16 cellular contexts compared by ENCODE assay signal in genomic region chr12:29104495-29104894, GRCh38. TPM values are rescaled to one million over a fixed set of nuclear protein-coding genes. Genes with fewer than 3 reads are reported as not detected.
A peak's percentile ranks its signal among the peaks of the same experiment; 100 is the strongest.
DNase-seq lines count a peak whose midpoint lies in the region; ATAC-seq and TF ChIP-seq lines count a peak whose summit lies in the region.
"Had no signal": no experiment of that assay in that cellular context is flagged by ENCODE, and none has a peak within 500 bp of the region (broad histone marks: within the 10 kb centered on the region; RNA-seq: fewer than 3 reads in every experiment).

No MANE protein-coding gene starts in this region.

- no peaks in the 10 kb centered on the region for H3F3A ChIP-seq in smooth muscle cell (ENCODE audit: low read depth)

- peak overlapping the region; percentile 28 for H3K27ac Mint-ChIP-seq in activated CD4-positive, alpha-beta T cell treated with anti-CD3 and anti-CD28 coated beads for 36 hours
- peak overlapping the region; percentile 71 for H3K27ac Mint-ChIP-seq in activated T-helper 17 cell treated with anti-CD3 and anti-CD28 coated beads, Interleukin-2, amount 50 U/mL, for 72 hours
- H3K27ac Mint-ChIP-seq in natural killer cell, result peak overlapping the region; percentile 80 to 90
- H3K27ac Mint-ChIP-seq: endodermal cell, WTC11 had no signal

- H3K79me2 ChIP-seq in smooth muscle cell (ENCODE audit: low read depth), result no peaks in the 10 kb centered on the region

- peaks cover 34% of the 10 kb centered on the region for H3K4me1 Mint-ChIP-seq in activated CD4-positive, alpha-beta T cell treated with anti-CD3 and anti-CD28 coated beads for 36 hours
- H3K4me1 Mint-ChIP-seq in activated T-helper 17 cell treated with anti-CD3 and anti-CD28 coated beads, Interleukin-2, amount 50 U/mL, for 72 hours, result peaks cover 30% of the 10 kb centered on the region
- peaks cover 24 to 29% of the 10 kb centered on the region in 2 donors for H3K4me1 Mint-ChIP-seq in natural killer cell
- H3K4me1 Mint-ChIP-seq: WTC11 had no signal

- peaks cover 7% of the 10 kb centered on the region for H3K27me3 Mint-ChIP-seq in activated CD4-positive, alpha-beta T cell treated with anti-CD3 and anti-CD28 coated beads for 36 hours
- no peaks in the 10 kb centered on the region for H3K27me3 Mint-ChIP-seq in activated T-helper 17 cell treated with anti-CD3 and anti-CD28 coated beads, Interleukin-2, amount 50 U/mL, for 72 hours
- H3K27me3 Mint-ChIP-seq in natural killer cell (ENCODE audit: low read depth in 2 of 2), result no peaks in the 10 kb centered on the region

- no peak overlapping the region for H2AFZ ChIP-seq in smooth muscle cell (ENCODE audit: low read depth)

- H3K36me3 ChIP-seq in KOPT-K1 (ENCODE audit: insufficient read depth, low read length) (no peaks in the 10 kb centered on the region), smooth muscle cell (ENCODE audit: low read depth) (no peaks in the 10 kb centered on the region)
- H3K36me3 ChIP-seq: breast epithelium had no signal

- peaks cover 8% of the 10 kb centered on the region for H3K9me3 Mint-ChIP-seq in activated CD4-positive, alpha-beta T cell treated with anti-CD3 and anti-CD28 coated beads for 36 hours (ENCODE audit: low read depth)
- H3K9me3 Mint-ChIP-seq in activated T-helper 17 cell treated with anti-CD3 and anti-CD28 coated beads, Interleukin-2, amount 50 U/mL, for 72 hours, result peaks cover 8% of the 10 kb centered on the region
- H3K9me3 Mint-ChIP-seq in natural killer cell, result no peaks in the 10 kb centered on the region

- intact Hi-C loops in activated CD4-positive, alpha-beta T cell treated with anti-CD3 and anti-CD28 coated beads for 36 hours (cut with DNase I, micrococcal nuclease), result loop anchor here in 1 of 2 experiments (5.0 to 10.0 kb wide), 2 partner anchors 607 to 880 kb away; no protein-coding TSS in a partner anchor
- intact Hi-C loops in natural killer cell (cut with micrococcal nuclease), result no loop called here

- H4K20me1 ChIP-seq in smooth muscle cell (ENCODE audit: low read depth), result no peaks in the 10 kb centered on the region

- no peak overlapping the region for H3K4me3 ChIP-seq in smooth muscle cell
- H3K4me3 ChIP-seq: A549, breast epithelium, lung had no signal

- no peak for TF ChIP-seq CTCF in natural killer cell (IDR thresholded peaks at IDR 0.05)
- no peak for TF ChIP-seq CTCF in smooth muscle cell (IDR thresholded peaks at IDR 0.05; ENCODE audit: borderline replicate concordance, insufficient read depth, poor library complexity, severe bottlenecking)

- no peak overlapping the region for H3K4me2 ChIP-seq in smooth muscle cell
- H3K4me2 ChIP-seq: A549 had no signal

- H3K36me3 Mint-ChIP-seq in activated CD4-positive, alpha-beta T cell treated with anti-CD3 and anti-CD28 coated beads for 36 hours (ENCODE audit: low read depth), result peaks cover 6% of the 10 kb centered on the region
- no peaks in the 10 kb centered on the region for H3K36me3 Mint-ChIP-seq in activated T-helper 17 cell treated with anti-CD3 and anti-CD28 coated beads, Interleukin-2, amount 50 U/mL, for 72 hours (ENCODE audit: low read depth)
- peaks cover 5% of the 10 kb centered on the region for H3K36me3 Mint-ChIP-seq in natural killer cell
- H3K36me3 Mint-ChIP-seq: WTC11 had no signal

- CTCF ChIA-PET in activated CD4-positive, alpha-beta T cell treated with anti-CD3 and anti-CD28 coated beads for 36 hours (lab: Charles Lee), result no interaction called here

- H3K9me3 ChIP-seq in KOPT-K1 (ENCODE audit: insufficient read depth, low read length, poor library complexity, severe bottlenecking) (peaks cover 12% of the 10 kb centered on the region), smooth muscle cell (replicated peaks; ENCODE audit: low read depth) (no peaks in the 10 kb centered on the region)
- H3K9me3 ChIP-seq: A549, breast epithelium had no signal

- 91% methylated on average over 3 of the region's 3 CpGs for WGBS in smooth muscle cell (ENCODE audit: low lambda C conversion rate)

- H3K27ac ChIP-seq in KOPT-K1 (ENCODE audit: low read depth, low read length, poor library complexity, severe bottlenecking) (peak overlapping the region; percentile 95), smooth muscle cell (ENCODE audit: low read depth) (no peak overlapping the region)
- H3K27ac ChIP-seq: A549, breast epithelium had no signal

- H3K4me3 Mint-ChIP-seq in activated CD4-positive, alpha-beta T cell treated with anti-CD3 and anti-CD28 coated beads for 36 hours, result no peak overlapping the region
- peak overlapping the region; percentile 65 for H3K4me3 Mint-ChIP-seq in activated T-helper 17 cell treated with anti-CD3 and anti-CD28 coated beads, Interleukin-2, amount 50 U/mL, for 72 hours
- H3K4me3 Mint-ChIP-seq in natural killer cell, result peak overlapping the region; percentile 76
- H3K4me3 Mint-ChIP-seq: endodermal cell, WTC11 had no signal

- POLR2A ChIA-PET in activated CD4-positive, alpha-beta T cell treated with anti-CD3 and anti-CD28 coated beads for 36 hours (lab: Charles Lee), result no interaction called here

- ATAC-seq in activated CD4-positive, alpha-beta T cell treated with anti-CD3 and anti-CD28 coated beads for 36 hours, result peak; percentile 45
- ATAC-seq in activated T-helper 17 cell treated with anti-CD3 and anti-CD28 coated beads, Interleukin-2, amount 50 U/mL, for 72 hours (replicated peaks), result peak; percentile 37
- ATAC-seq in natural killer cell, result no peak
- ATAC-seq in HG02970 (IDR thresholded peaks at IDR 0.05; ENCODE audit: low FRiP score, unreplicated experiment), result no peak
- ATAC-seq: A549, sciatic nerve, WTC11 had no signal

- no peak overlapping the region for H3K9ac ChIP-seq in smooth muscle cell (ENCODE audit: low read depth)

- no peaks in the 10 kb centered on the region for H3K4me1 ChIP-seq in smooth muscle cell (ENCODE audit: low read depth)
- H3K4me1 ChIP-seq: A549, breast epithelium had no signal

- DNase-seq in activated CD4-positive, alpha-beta T cell treated with anti-CD3 and anti-CD28 coated beads for 36 hours, result no peak
- no peak for DNase-seq in activated CD4-positive, alpha-beta T cell treated with anti-CD3 and anti-CD28 coated beads, Interleukin-2, amount 50 U/mL, for 4 hours
- DNase-seq in natural killer cell (no peak), smooth muscle cell (lab: John Stamatoyannopoulos, UW; ENCODE audit: unreplicated experiment) (no peak), DMS153 treated with DMSO at 0.1 percent for 48 hours (lab: John Stamatoyannopoulos, UW; ENCODE audit: unreplicated experiment) (no peak)
- DNase-seq: endodermal cell, foreskin melanocyte, NCI-H1105 treated with DMSO at 0.1 percent for 48 hours had no signal

- H3K27me3 ChIP-seq in smooth muscle cell (ENCODE audit: low read depth), result no peaks in the 10 kb centered on the region
- H3K27me3 ChIP-seq: breast epithelium had no signal

RNA-seq across cellular contexts. Expression of gene FAR2, which starts 44.6 kb away (rescaled TPM):
- 1 to 10 TPM; 7.8 to 8.1 TPM for total RNA-seq in activated CD4-positive, alpha-beta T cell treated with anti-CD3 and anti-CD28 coated beads for 36 hours
- total RNA-seq in activated T-helper 17 cell treated with anti-CD3 and anti-CD28 coated beads, Interleukin-2, amount 50 U/mL, for 72 hours, result 10 to 100 TPM in 1 of 2 donors, 1 to 10 TPM in 1; 6.2 to 18.5 TPM
- total RNA-seq in natural killer cell, result 1 to 10 TPM; 1.5 to 3.5 (median 1.7) TPM
- total RNA-seq in smooth muscle cell, result 8.5 and 11.9 TPM in 2 replicates
- polyA plus RNA-seq in smooth muscle cell, result 1.5 and 3.7 TPM in 2 replicates

Comparison
In these comparisons a context has a peak if more than half of its experiments do, and no peak if none do; other contexts are left out.
1. ATAC-seq: peak in activated CD4-positive, alpha-beta T cell treated with anti-CD3 and anti-CD28 coated beads for 36 hours (single experiment) and activated T-helper 17 cell treated with anti-CD3 and anti-CD28 coated beads, Interleukin-2, amount 50 U/mL, for 72 hours (single experiment); none in natural killer cell (0 of 3) and HG02970 (single experiment).
2. H3K27ac Mint-ChIP-seq: peak in every context shown above with its lines; median percentile 85 in natural killer cell; 71 in activated T-helper 17 cell treated with anti-CD3 and anti-CD28 coated beads, Interleukin-2, amount 50 U/mL, for 72 hours; 28 in activated CD4-positive, alpha-beta T cell treated with anti-CD3 and anti-CD28 coated beads for 36 hours.